In the genomic region with DNA sequence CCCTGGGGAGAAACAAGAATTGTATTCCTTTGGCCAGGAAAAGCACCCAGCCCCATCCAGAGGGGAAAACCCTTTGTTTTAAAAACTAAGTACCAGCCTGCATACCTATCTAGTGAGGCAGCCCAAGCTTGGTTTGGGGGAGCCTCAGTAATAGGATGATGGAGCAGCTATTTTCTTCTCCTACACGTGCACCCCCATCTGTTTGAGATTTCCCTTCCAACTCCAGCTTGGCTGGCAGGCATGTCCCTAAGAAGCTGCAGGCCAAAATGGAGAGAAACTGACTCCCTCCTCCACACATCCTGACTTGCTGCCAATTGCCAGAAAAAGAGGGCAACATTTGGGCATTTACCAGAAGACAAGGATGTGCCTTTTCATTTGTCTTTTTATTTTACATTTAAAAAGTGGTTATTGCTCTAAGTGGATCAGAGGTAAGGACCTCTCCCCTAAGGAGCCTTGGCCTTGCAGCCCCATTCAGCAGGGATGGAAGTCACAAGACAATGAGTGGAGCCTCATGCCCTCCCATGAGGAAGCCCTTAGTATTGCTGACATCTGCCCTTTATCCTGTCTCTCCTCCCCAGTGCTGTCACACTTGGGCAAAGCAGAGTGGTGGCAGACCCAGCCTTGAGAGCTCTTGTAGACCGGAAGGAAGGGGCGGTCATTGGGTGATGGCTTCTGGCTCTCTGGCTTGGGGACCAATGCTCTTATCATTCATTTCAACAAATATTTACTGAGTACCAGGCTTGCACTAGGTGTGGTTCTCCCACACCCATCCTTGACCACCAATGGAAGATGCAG, we compare ENCODE assay signal across 14 cellular contexts. TPM values are rescaled to one million over a fixed set of nuclear protein-coding genes. Genes with fewer than 3 reads are reported as not detected.
A peak's percentile ranks its signal among the peaks of the same experiment; 100 is the strongest.
DNase-seq lines count a peak whose midpoint lies in the region; ATAC-seq, FAIRE-seq and TF ChIP-seq lines count a peak whose summit lies in the region.
"Had no signal": no experiment of that assay in that cellular context is flagged by ENCODE, and none has a peak within 500 bp of the region (broad histone marks: within the 10 kb centered on the region; RNA-seq: fewer than 3 reads in every experiment).

No MANE protein-coding gene starts in this region.

- H3K27me3 Mint-ChIP-seq in memory B cell, result no peaks in the 10 kb centered on the region
- H3K27me3 Mint-ChIP-seq: activated naive CD8-positive, alpha-beta T cell treated with anti-CD3 and anti-CD28 coated beads, Interleukin-2, amount 10 ng/mL, durations not matched to agents 7 days and 5 days; B cell had no signal

- TF ChIP-seq CTCF in K562 (IDR thresholded peaks at IDR 0.05 in 2 of 3, conservative IDR thresholded peaks at IDR 0.05 in 1 of 3; ENCODE audit: insufficient read depth in 2 of 3, low read depth in 1 of 3, low read length in 3 of 3) (no peak), vagina (IDR thresholded peaks at IDR 0.05) (no peak)

- no peak for TF ChIP-seq RAD21 in K562 (CRISPR knock-in tag; conservative IDR thresholded peaks at IDR 0.05 in 1 of 2, IDR thresholded peaks at IDR 0.05 in 1 of 2)

- no TSS peak for BruUV-seq in K562 (replicated peaks; lab: Mats Ljungman, UMichigan)

- H3K36me3 Mint-ChIP-seq in memory B cell, result peaks cover 31% of the 10 kb centered on the region

- H3K4me1 ChIP-seq in K562 (replicated peaks in 1 of 2; ENCODE audit: control insufficient read depth in 2 of 2, insufficient read depth in 2 of 2, low read length in 2 of 2), result peaks cover 0 to 3% of the 10 kb centered on the region in 2 experiments; a peak in 1 of 5 replicates
- no peaks in the 10 kb centered on the region for H3K4me1 ChIP-seq in vagina

- no peak overlapping the region for H3K4me3 Mint-ChIP-seq in memory B cell
- H3K4me3 Mint-ChIP-seq: activated naive CD8-positive, alpha-beta T cell treated with anti-CD3 and anti-CD28 coated beads, Interleukin-2, amount 10 ng/mL, durations not matched to agents 7 days and 5 days; B cell; stimulated activated effector memory CD8-positive, alpha-beta T cell treated with anti-CD3 and anti-CD28 coated beads, Interleukin-12 subunit alpha, Interleukin-12 subunit beta, amount 100 ng/mL, for 72 hours had no signal

- H3K36me3 ChIP-seq in K562 (ENCODE audit: control insufficient read depth, insufficient read depth, low read length), result peaks cover 46% of the 10 kb centered on the region; the same call in 2 of the 3 replicates
- peaks cover 0 to 22% of the 10 kb centered on the region in 2 donors for H3K36me3 ChIP-seq in vagina

- H3K27ac ChIP-seq in K562 (ENCODE audit: extremely low read depth, low read depth, low read length) (no peak overlapping the region), vagina (no peak overlapping the region)
- H3K27ac ChIP-seq: coronary artery, SJSA1 had no signal

- CTCF ChIA-PET in K562 (lab: Yijun Ruan, JAX; ENCODE audit: low intra/inter-chr PET ratio), result no interaction called here

- intact Hi-C loops in K562 (cut with micrococcal nuclease), result no loop called here
- intact Hi-C loops in vagina (cut with DNase I), result no loop called here

- H3K9ac ChIP-seq in K562 (ENCODE audit: insufficient read depth in 1 of 2, low read depth in 2 of 2, low read length in 2 of 2), result no peak overlapping the region

- TF ChIP-seq EP300 in K562 (IDR thresholded peaks at IDR 0.05; ENCODE audit: low read length), result no peak

- no peaks in the 10 kb centered on the region for H3K9me1 ChIP-seq in K562 (ENCODE audit: control insufficient read depth, insufficient read depth, low read length)

- in situ Hi-C loops in K562 (cut with MboI), result no loop called here

- no peak for FAIRE-seq in K562 (lab: Jason Lieb, UNC)

- DNase-seq in ELR (ENCODE audit: low read depth), result peak; percentile 41
- no peak for DNase-seq in K562 (ENCODE audit: extremely low read depth in 1 of 4, low spot score in 3 of 4)
- DNase-seq in memory B cell (ENCODE audit: low spot score in 2 of 2), result no peak
- DNase-seq in vagina (ENCODE audit: extremely low spot score in 2 of 2), result no peak
- no peak for DNase-seq in hepatic stellate cell (ENCODE audit: low spot score)
- DNase-seq: activated naive CD8-positive, alpha-beta T cell treated with anti-CD3 and anti-CD28 coated beads, Interleukin-2, amount 10 ng/mL, durations not matched to agents 7 days and 5 days; DMS79 treated with DMSO at 0.1 percent for 48 hours; stimulated activated CD4-positive, alpha-beta T cell treated with anti-CD3 and anti-CD28 coated beads, Interleukin-1b, Interleukin-23, amount 100 ng/mL, for 48 hours had no signal

- POLR2A ChIA-PET in K562 (lab: Yijun Ruan, JAX), result interaction anchor here (0.6 to 1.0 kb wide), 7 partner anchors 10 to 627 kb away, joined by 3 read pairs; no protein-coding TSS in a partner anchor

- H3K9me3 ChIP-seq in K562 (replicated peaks; ENCODE audit: control insufficient read depth, insufficient read depth, low read depth, low read length), result no peaks in the 10 kb centered on the region
- no peaks in the 10 kb centered on the region for H3K9me3 ChIP-seq in vagina
- H3K9me3 ChIP-seq: SJSA1 had no signal

- no peaks in the 10 kb centered on the region for H3K9me3 Mint-ChIP-seq in memory B cell
- H3K9me3 Mint-ChIP-seq: activated naive CD8-positive, alpha-beta T cell treated with anti-CD3 and anti-CD28 coated beads, Interleukin-2, amount 10 ng/mL, durations not matched to agents 7 days and 5 days; stimulated activated effector memory CD8-positive, alpha-beta T cell treated with anti-CD3 and anti-CD28 coated beads, Interleukin-12 subunit alpha, Interleukin-12 subunit beta, amount 100 ng/mL, for 72 hours had no signal

- no peaks in the 10 kb centered on the region for H3K79me2 ChIP-seq in K562 (ENCODE audit: control insufficient read depth, insufficient read depth, low read length)

- H4K20me1 ChIP-seq in K562 (replicated peaks; ENCODE audit: control insufficient read depth, insufficient read depth, low read length), result no peaks in the 10 kb centered on the region

- H3K4me1 Mint-ChIP-seq in memory B cell, result no peaks in the 10 kb centered on the region
- H3K4me1 Mint-ChIP-seq: activated naive CD8-positive, alpha-beta T cell treated with anti-CD3 and anti-CD28 coated beads, Interleukin-2, amount 10 ng/mL, durations not matched to agents 7 days and 5 days; B cell; stimulated activated effector memory CD8-positive, alpha-beta T cell treated with anti-CD3 and anti-CD28 coated beads, Interleukin-12 subunit alpha, Interleukin-12 subunit beta, amount 100 ng/mL, for 72 hours had no signal

- H3K27me3 ChIP-seq in K562 (ENCODE audit: control insufficient read depth in 2 of 2, insufficient read depth in 2 of 2, low read length in 2 of 2) (no peaks in the 10 kb centered on the region), vagina (no peaks in the 10 kb centered on the region)
- H3K27me3 ChIP-seq: SJSA1 had no signal

- 77% methylated on average over 3 of the region's 3 CpGs for WGBS in K562 (ENCODE audit: insufficient coverage, low coverage, missing lambda C conversion rate)

- no peak overlapping the region for H3K4me2 ChIP-seq in K562 (ENCODE audit: insufficient read depth, low read length)

- TF ChIP-seq POLR2A in K562 (conservative IDR thresholded peaks at IDR 0.05), result no peak
- TF ChIP-seq POLR2A in vagina (IDR thresholded peaks at IDR 0.05), result no peak

- H2AFZ ChIP-seq in K562 (ENCODE audit: low read depth, low read length), result no peak overlapping the region

- H3K27ac Mint-ChIP-seq in memory B cell, result peak overlapping the region; percentile 17
- H3K27ac Mint-ChIP-seq: activated naive CD8-positive, alpha-beta T cell treated with anti-CD3 and anti-CD28 coated beads, Interleukin-2, amount 10 ng/mL, durations not matched to agents 7 days and 5 days; B cell; stimulated activated effector memory CD8-positive, alpha-beta T cell treated with anti-CD3 and anti-CD28 coated beads, Interleukin-12 subunit alpha, Interleukin-12 subunit beta, amount 100 ng/mL, for 72 hours had no signal

- ATAC-seq in K562 (no peak), memory B cell (ENCODE audit: low read depth) (no peak), GM19328 (IDR thresholded peaks at IDR 0.05; ENCODE audit: unreplicated experiment) (no peak)
- ATAC-seq: stimulated activated effector memory CD8-positive, alpha-beta T cell treated with anti-CD3 and anti-CD28 coated beads, Interleukin-12 subunit alpha, Interleukin-12 subunit beta, amount 100 ng/mL, for 72 hours had no signal

- no peak overlapping the region for H3K4me3 ChIP-seq in K562
- H3K4me3 ChIP-seq in vagina, result no peak overlapping the region
- H3K4me3 ChIP-seq: coronary artery, SJSA1 had no signal

RNA-seq across cellular contexts. Expression of gene FNDC5, which starts 8.6 kb away (rescaled TPM):
- total RNA-seq in K562 (2011; cell fraction: chromatin; rRNA removed; ENCODE audit: low replicate concordance), result 1.1 and 2.3 TPM in 2 replicates
- 1.3 and 2.0 TPM in 2 replicates for total RNA-seq in K562 (2011; cell fraction: nucleolus; rRNA removed)
- 0.59 and 1.1 TPM in 2 replicates for total RNA-seq in K562 (2011; cell fraction: nucleoplasm; rRNA removed)
- total RNA-seq in K562 (2014; rRNA removed) (0.14 and 0.61 TPM in 2 replicates), K562 (2014; rRNA removed; fragmentation: Illumina TruSeq; extraction: Trizol) (0.25 and 0.48 TPM in 2 replicates), K562 (2015; rRNA removed; fragmentation: Illumina TruSeq; extraction: Trizol) (0.22 and 0.41 TPM in 2 replicates), K562 (2021) (0.38 and 0.56 TPM in 2 replicates), vagina (4.7 TPM)
- polyA plus RNA-seq in K562 (2011; rRNA removed) (2.1 and 2.5 TPM in 2 replicates), K562 (2014; fragmentation: Illumina TruSeq; extraction: Trizol) (0.17 and 0.25 TPM in 2 replicates), K562 (2014; fragmentation: Nextera tagmentation; extraction: Ambion mirVana) (under 1 TPM; 0.06 to 0.10 TPM), K562 (2014; rRNA removed) (0.12 and 0.24 TPM in 2 replicates)
- polyA plus RNA-seq in K562 (2011; cell fraction: cytosol; rRNA removed), result 1.3 and 1.6 TPM in 2 replicates
- 5.0 and 6.0 TPM in 2 replicates for polyA plus RNA-seq in K562 (2011; cell fraction: nucleus; rRNA removed)
- polyA plus RNA-seq in K562 (2012), result 0.42 and 0.81 TPM in 2 replicates
- 2.6 and 3.1 TPM in 2 replicates for polyA minus RNA-seq in K562 (2011; rRNA and poly(A)+ RNA removed)
- 0.38 TPM in 1 of 2 replicates, not detected in the other for polyA minus RNA-seq in K562 (2011; cell fraction: cytosol; rRNA and poly(A)+ RNA removed)
- polyA minus RNA-seq in K562 (2011; cell fraction: nucleus; rRNA and poly(A)+ RNA removed), result 0.13 and 1.3 TPM in 2 replicates
- total RNA-seq: activated naive CD8-positive, alpha-beta T cell treated with anti-CD3 and anti-CD28 coated beads, Interleukin-2, amount 10 ng/mL, durations not matched to agents 7 days and 5 days had no signal

RNA-seq across cellular contexts. Expression of gene HPCA, which starts 24.2 kb away (rescaled TPM):
- not detected in 2 replicates for total RNA-seq in K562 (2011; cell fraction: chromatin; rRNA removed; ENCODE audit: low replicate concordance)
- not detected in 2 replicates for total RNA-seq in K562 (2011; cell fraction: nucleolus; rRNA removed)
- total RNA-seq in K562 (2011; cell fraction: nucleoplasm; rRNA removed), result not detected in 2 replicates
- total RNA-seq in K562 (2014; rRNA removed), result not detected in 2 replicates
- not detected in 2 replicates for total RNA-seq in K562 (2014; rRNA removed; fragmentation: Illumina TruSeq; extraction: Trizol)
- not detected in 2 replicates for total RNA-seq in K562 (2015; rRNA removed; fragmentation: Illumina TruSeq; extraction: Trizol)
- not detected in 2 replicates for total RNA-seq in K562 (2021)
- not detected in 2 replicates for polyA plus RNA-seq in K562 (2011; rRNA removed)
- not detected in 2 replicates for polyA plus RNA-seq in K562 (2011; cell fraction: cytosol; rRNA removed)
- polyA plus RNA-seq in K562 (2011; cell fraction: nucleus; rRNA removed), result not detected in 2 replicates
- 0.22 and 0.44 TPM in 2 replicates for polyA plus RNA-seq in K562 (2012)
- polyA plus RNA-seq in K562 (2014; fragmentation: Illumina TruSeq; extraction: Trizol), result not detected in 2 replicates
- not detected for polyA plus RNA-seq in K562 (2014; fragmentation: Nextera tagmentation; extraction: Ambion mirVana)
- polyA plus RNA-seq in K562 (2014; rRNA removed), result not detected in 2 replicates
- polyA minus RNA-seq in K562 (2011; rRNA and poly(A)+ RNA removed), result not detected in 2 replicates
- not detected in 2 replicates for polyA minus RNA-seq in K562 (2011; cell fraction: cytosol; rRNA and poly(A)+ RNA removed)
- not detected in 2 replicates for polyA minus RNA-seq in K562 (2011; cell fraction: nucleus; rRNA and poly(A)+ RNA removed)
- total RNA-seq in vagina, result not detected
- total RNA-seq: B cell, H4, SJSA1 had no signal

RNA-seq across cellular contexts. Expression of gene TMEM54, which starts 39.1 kb away (rescaled TPM):
- 2.4 and 10.2 TPM in 2 replicates for total RNA-seq in K562 (2011; cell fraction: chromatin; rRNA removed; ENCODE audit: low replicate concordance)
- 19.3 and 19.7 TPM in 2 replicates for total RNA-seq in K562 (2011; cell fraction: nucleolus; rRNA removed)
- total RNA-seq in K562 (2011; cell fraction: nucleoplasm; rRNA removed), result 14.0 and 21.6 TPM in 2 replicates
- 12.8 and 14.5 TPM in 2 replicates for total RNA-seq in K562 (2014; rRNA removed)
- total RNA-seq in K562 (2014; rRNA removed; fragmentation: Illumina TruSeq; extraction: Trizol), result 1.2 and 2.1 TPM in 2 replicates
- total RNA-seq in K562 (2015; rRNA removed; fragmentation: Illumina TruSeq; extraction: Trizol), result 3.8 TPM in 2 replicates
- 13.1 and 15.1 TPM in 2 replicates for total RNA-seq in K562 (2021)
- 16.2 and 31.0 TPM in 2 replicates for polyA plus RNA-seq in K562 (2011; rRNA removed)
- polyA plus RNA-seq in K562 (2011; cell fraction: cytosol; rRNA removed), result 75.0 and 104 TPM in 2 replicates
- polyA plus RNA-seq in K562 (2011; cell fraction: nucleus; rRNA removed), result 24.7 and 26.3 TPM in 2 replicates
- 26.4 and 45.9 TPM in 2 replicates for polyA plus RNA-seq in K562 (2012)
- 8.2 and 11.8 TPM in 2 replicates for polyA plus RNA-seq in K562 (2014; fragmentation: Illumina TruSeq; extraction: Trizol)
- 1 to 10 TPM in 1 of 2 experiments, under 1 TPM in 1; 1.00 to 1.7 TPM for polyA plus RNA-seq in K562 (2014; fragmentation: Nextera tagmentation; extraction: Ambion mirVana)
- polyA plus RNA-seq in K562 (2014; rRNA removed), result 9.8 and 13.3 TPM in 2 replicates
- 5.4 and 6.5 TPM in 2 replicates for polyA minus RNA-seq in K562 (2011; rRNA and poly(A)+ RNA removed)
- polyA minus RNA-seq in K562 (2011; cell fraction: cytosol; rRNA and poly(A)+ RNA removed), result 8.6 and 15.1 TPM in 2 replicates
- polyA minus RNA-seq in K562 (2011; cell fraction: nucleus; rRNA and poly(A)+ RNA removed), result 4.2 TPM in 2 replicates
- 36.1 TPM for total RNA-seq in vagina
- total RNA-seq: activated naive CD8-positive, alpha-beta T cell treated with anti-CD3 and anti-CD28 coated beads, Interleukin-2, amount 10 ng/mL, durations not matched to agents 7 days and 5 days; B cell had no signal

RNA-seq across cellular contexts. Expression of gene S100PBP, which starts 44.6 kb away (rescaled TPM):
- 129 and 333 TPM in 2 replicates for total RNA-seq in K562 (2011; cell fraction: chromatin; rRNA removed; ENCODE audit: low replicate concordance)
- 72.0 and 90.1 TPM in 2 replicates for total RNA-seq in K562 (2011; cell fraction: nucleolus; rRNA removed)
- total RNA-seq in K562 (2011; cell fraction: nucleoplasm; rRNA removed), result 168 and 289 TPM in 2 replicates
- 22.8 and 25.7 TPM in 2 replicates for total RNA-seq in K562 (2014; rRNA removed)
- total RNA-seq in K562 (2014; rRNA removed; fragmentation: Illumina TruSeq; extraction: Trizol), result 60.2 and 71.1 TPM in 2 replicates
- 36.3 and 45.2 TPM in 2 replicates for total RNA-seq in K562 (2015; rRNA removed; fragmentation: Illumina TruSeq; extraction: Trizol)
- total RNA-seq in K562 (2021), result 39.7 and 51.4 TPM in 2 replicates
- 58.9 and 59.8 TPM in 2 replicates for polyA plus RNA-seq in K562 (2011; rRNA removed)
- 11.6 and 25.9 TPM in 2 replicates for polyA plus RNA-seq in K562 (2011; cell fraction: cytosol; rRNA removed)
- polyA plus RNA-seq in K562 (2011; cell fraction: nucleus; rRNA removed), result 46.3 and 64.2 TPM in 2 replicates
- 17.6 and 23.2 TPM in 2 replicates for polyA plus RNA-seq in K562 (2012)
- 29.4 and 32.9 TPM in 2 replicates for polyA plus RNA-seq in K562 (2014; fragmentation: Illumina TruSeq; extraction: Trizol)
- polyA plus RNA-seq in K562 (2014; fragmentation: Nextera tagmentation; extraction: Ambion mirVana), result 10 to 100 TPM; 22.9 to 31.8 TPM
- 29.3 and 37.7 TPM in 2 replicates for polyA plus RNA-seq in K562 (2014; rRNA removed)
- polyA minus RNA-seq in K562 (2011; rRNA and poly(A)+ RNA removed), result 81.4 and 115 TPM in 2 replicates
- polyA minus RNA-seq in K562 (2011; cell fraction: cytosol; rRNA and poly(A)+ RNA removed), result 23.3 and 23.8 TPM in 2 replicates
- polyA minus RNA-seq in K562 (2011; cell fraction: nucleus; rRNA and poly(A)+ RNA removed), result 27.1 and 58.4 TPM in 2 replicates
- 19.6 TPM for total RNA-seq in vagina

RNA-seq across cellular contexts. Expression of gene YARS1, which starts 44.9 kb away (rescaled TPM):
- 469 and 618 TPM in 2 replicates for total RNA-seq in K562 (2011; cell fraction: chromatin; rRNA removed; ENCODE audit: low replicate concordance)
- total RNA-seq in K562 (2011; cell fraction: nucleolus; rRNA removed), result 286 and 302 TPM in 2 replicates
- total RNA-seq in K562 (2011; cell fraction: nucleoplasm; rRNA removed), result 416 and 469 TPM in 2 replicates
- total RNA-seq in K562 (2014; rRNA removed) (336 and 418 TPM in 2 replicates), K562 (2014; rRNA removed; fragmentation: Illumina TruSeq; extraction: Trizol) (207 and 229 TPM in 2 replicates), K562 (2015; rRNA removed; fragmentation: Illumina TruSeq; extraction: Trizol) (127 TPM in 2 replicates), K562 (2021) (276 and 306 TPM in 2 replicates), vagina (41.3 TPM)
- polyA plus RNA-seq in K562 (2011; rRNA removed) (166 and 174 TPM in 2 replicates), K562 (2014; fragmentation: Illumina TruSeq; extraction: Trizol) (312 and 330 TPM in 2 replicates), K562 (2014; fragmentation: Nextera tagmentation; extraction: Ambion mirVana) (10 to 100 TPM; 66.2 to 92.8 TPM), K562 (2014; rRNA removed) (182 and 201 TPM in 2 replicates)
- 69.3 and 114 TPM in 2 replicates for polyA plus RNA-seq in K562 (2011; cell fraction: cytosol; rRNA removed)
- 229 and 316 TPM in 2 replicates for polyA plus RNA-seq in K562 (2011; cell fraction: nucleus; rRNA removed)
- 197 and 532 TPM in 2 replicates for polyA plus RNA-seq in K562 (2012)
- polyA minus RNA-seq in K562 (2011; rRNA and poly(A)+ RNA removed), result 215 and 273 TPM in 2 replicates
- 116 and 173 TPM in 2 replicates for polyA minus RNA-seq in K562 (2011; cell fraction: cytosol; rRNA and poly(A)+ RNA removed)
- 55.7 and 137 TPM in 2 replicates for polyA minus RNA-seq in K562 (2011; cell fraction: nucleus; rRNA and poly(A)+ RNA removed)
